30 cellular contexts compared by ENCODE assay signal in genomic region chr2:236690726-236691125, GRCh38.
DNase-seq lines count a peak whose midpoint lies in the region; ATAC-seq, FAIRE-seq and TF ChIP-seq lines count a peak whose summit lies in the region.
"Had no signal": no experiment of that assay in that cellular context is flagged by ENCODE, and none has a peak within 500 bp of the region (broad histone marks: within the 10 kb centered on the region; RNA-seq: fewer than 3 reads in every experiment).

No MANE protein-coding gene starts in this region.

- WGBS in mesendoderm (ENCODE audit: extremely low coverage, insufficient coverage, low lambda C conversion rate), result no CpG with 5 or more reads among the region's 3 CpGs
- WGBS in trophoblast cell (ENCODE audit: extremely low coverage, insufficient coverage, insufficient read length), result no CpG with 5 or more reads among the region's 3 CpGs

- no peaks in the 10 kb centered on the region for H3K27me3 ChIP-seq in bronchial epithelial cell (ENCODE audit: control insufficient read depth, insufficient read depth, low read length)
- H3K27me3 ChIP-seq in mesendoderm (ENCODE audit: insufficient read depth, low read length, poor library complexity), result no peaks in the 10 kb centered on the region
- H3K27me3 ChIP-seq in trophoblast cell (ENCODE audit: insufficient read depth, low read length), result no peaks in the 10 kb centered on the region

- no peak overlapping the region for H3K27ac Mint-ChIP-seq in activated T-cell treated with anti-CD3 and anti-CD28 coated beads, Interleukin-2, amount 50 U/mL, for 24 hours
- H3K27ac Mint-ChIP-seq in Calu3 (ENCODE audit: unreplicated experiment), result no peak overlapping the region
- H3K27ac Mint-ChIP-seq: CD4-positive, alpha-beta memory T cell had no signal

- H2BK120ac ChIP-seq in mesendoderm (ENCODE audit: low read depth, low read length) (no peak overlapping the region), trophoblast cell (ENCODE audit: insufficient read depth, low read length, poor library complexity) (peak overlapping the region; percentile 89)

- H3K4me3 ChIP-seq in bronchial epithelial cell (ENCODE audit: low read depth, low read length) (no peak overlapping the region), mesendoderm (ENCODE audit: low read length) (no peak overlapping the region), trophoblast cell (ENCODE audit: low read depth, low read length) (no peak overlapping the region)
- H3K4me3 ChIP-seq: K562, SK-N-MC had no signal

- no peak overlapping the region for H4K12ac ChIP-seq in trophoblast cell (ENCODE audit: low read depth, low read length)

- H3K9ac ChIP-seq in mesendoderm (ENCODE audit: low read length), result no peak overlapping the region
- H3K9ac ChIP-seq in trophoblast cell (ENCODE audit: low read length), result no peak overlapping the region

- no peaks in the 10 kb centered on the region for H3K4me1 Mint-ChIP-seq in activated T-cell treated with anti-CD3 and anti-CD28 coated beads, Interleukin-2, amount 50 U/mL, for 24 hours (ENCODE audit: low read depth)
- H3K4me1 Mint-ChIP-seq in Calu3 (ENCODE audit: low read depth, unreplicated experiment), result no peaks in the 10 kb centered on the region

- intact Hi-C loops in cardiac septum (cut with DNase I) (no loop called here), left ventricle myocardium superior (cut with micrococcal nuclease) (no loop called here), Calu3 (cut with micrococcal nuclease; ENCODE audit: unreplicated experiment) (no loop called here)

- BruUV-seq in Calu3 (replicated peaks; lab: Mats Ljungman, UMichigan), result no TSS peak

- no peak overlapping the region for H4K5ac ChIP-seq in mesendoderm (ENCODE audit: low read length)

- H3K9me3 ChIP-seq in trophoblast cell (ENCODE audit: insufficient read depth, low read depth, low read length), result peaks cover 1% of the 10 kb centered on the region

- no peaks in the 10 kb centered on the region for H3K9me3 Mint-ChIP-seq in activated T-cell treated with anti-CD3 and anti-CD28 coated beads, Interleukin-2, amount 50 U/mL, for 24 hours
- no peaks in the 10 kb centered on the region for H3K9me3 Mint-ChIP-seq in Calu3 (ENCODE audit: low read depth, unreplicated experiment)

- CTCF ChIA-PET in Calu3 (lab: Charles Lee), result no interaction called here

- peak overlapping the region; percentile 99 for H4K91ac ChIP-seq in trophoblast cell (ENCODE audit: low read depth, low read length)

- H2AK5ac ChIP-seq in mesendoderm (ENCODE audit: low read length) (peak overlapping the region; percentile 50), trophoblast cell (ENCODE audit: low read length) (peak overlapping the region; percentile 87)

- H3K4ac ChIP-seq in mesendoderm (ENCODE audit: low read depth, low read length) (no peak overlapping the region), trophoblast cell (ENCODE audit: low read depth, low read length) (peak overlapping the region; percentile 72)

- ATAC-seq in left ventricle myocardium superior, result no peak
- ATAC-seq: HCT116, K562 had no signal

- H3K79me2 ChIP-seq in mesendoderm (ENCODE audit: control insufficient read depth, insufficient read depth, low read length) (no peaks in the 10 kb centered on the region), trophoblast cell (ENCODE audit: control insufficient read depth, insufficient read depth, low read length, poor library complexity) (peaks cover 16% of the 10 kb centered on the region)

- H3K79me1 ChIP-seq in mesendoderm (ENCODE audit: low read length) (no peaks in the 10 kb centered on the region), trophoblast cell (ENCODE audit: low read length) (peaks cover 57% of the 10 kb centered on the region)

- H3K4me1 ChIP-seq in mesendoderm (ENCODE audit: control insufficient read depth, low read depth, low read length) (peaks cover 19% of the 10 kb centered on the region), trophoblast cell (ENCODE audit: control insufficient read depth in 1 of 2, insufficient read depth in 2 of 2, low read length in 2 of 2) (peaks cover 33 to 38% of the 10 kb centered on the region in 2 experiments)

- no peak overlapping the region for H2BK15ac ChIP-seq in mesendoderm (replicated peaks; ENCODE audit: low read depth)

- no peak overlapping the region for H3K4me2 ChIP-seq in mesendoderm (ENCODE audit: low read length)
- no peak overlapping the region for H3K4me2 ChIP-seq in trophoblast cell (ENCODE audit: low read length)

- peak overlapping the region; percentile 98 for H2BK12ac ChIP-seq in trophoblast cell (ENCODE audit: low read length)

- no peak overlapping the region for H3K4me3 Mint-ChIP-seq in activated T-cell treated with anti-CD3 and anti-CD28 coated beads, Interleukin-2, amount 50 U/mL, for 24 hours
- no peak overlapping the region for H3K4me3 Mint-ChIP-seq in Calu3 (ENCODE audit: low read depth, unreplicated experiment)
- H3K4me3 Mint-ChIP-seq: CD4-positive, alpha-beta memory T cell had no signal

- no peaks in the 10 kb centered on the region for H3K36me3 Mint-ChIP-seq in activated T-cell treated with anti-CD3 and anti-CD28 coated beads, Interleukin-2, amount 50 U/mL, for 24 hours (ENCODE audit: low read depth)
- H3K36me3 Mint-ChIP-seq in Calu3 (ENCODE audit: insufficient read depth, unreplicated experiment), result no peaks in the 10 kb centered on the region
- H3K36me3 Mint-ChIP-seq: CD4-positive, alpha-beta memory T cell had no signal

- H3K23ac ChIP-seq in mesendoderm (ENCODE audit: low read length) (peak overlapping the region; percentile 70), trophoblast cell (ENCODE audit: low read length) (no peak overlapping the region)

- no peak overlapping the region for H3K56ac ChIP-seq in mesendoderm (ENCODE audit: low read length)

- H2BK5ac ChIP-seq in mesendoderm (ENCODE audit: low read length) (no peak overlapping the region), trophoblast cell (ENCODE audit: low read depth, low read length, poor library complexity) (peak overlapping the region; percentile 88)

- H3K27ac ChIP-seq in mesendoderm (ENCODE audit: low read depth, low read length) (no peak overlapping the region), trophoblast cell (ENCODE audit: low read depth, low read length) (no peak overlapping the region)
- H3K27ac ChIP-seq: SK-N-MC had no signal

- peak overlapping the region; percentile 77 for H3K14ac ChIP-seq in trophoblast cell (ENCODE audit: low read length)

- H4K8ac ChIP-seq in mesendoderm (ENCODE audit: low read depth, low read length) (no peak overlapping the region), trophoblast cell (ENCODE audit: low read depth, low read length) (peak overlapping the region; percentile 51)

- H3K36me3 ChIP-seq in bronchial epithelial cell (ENCODE audit: control insufficient read depth, insufficient read depth, low read length) (no peaks in the 10 kb centered on the region), mesendoderm (ENCODE audit: control insufficient read depth, insufficient read depth, low read length) (no peaks in the 10 kb centered on the region), trophoblast cell (ENCODE audit: control insufficient read depth in 1 of 2, insufficient read depth in 2 of 2, low read length in 2 of 2) (no peaks in the 10 kb centered on the region)

- H3K27me3 Mint-ChIP-seq in activated T-cell treated with anti-CD3 and anti-CD28 coated beads, Interleukin-2, amount 50 U/mL, for 24 hours, result peaks cover 51% of the 10 kb centered on the region
- H3K27me3 Mint-ChIP-seq in Calu3 (ENCODE audit: unreplicated experiment), result peaks cover 71% of the 10 kb centered on the region

- DNase-seq in cardiac septum (ENCODE audit: low spot score) (peak; percentile 7), left ventricle myocardium superior (no peak), bronchial epithelial cell (ENCODE audit: low read depth) (no peak), mesendoderm (no peak), trophoblast cell (no peak), Calu3 (no peak)
- DNase-seq in effector CD4-positive, alpha-beta T cell, result no peak
- no peak for DNase-seq in activated T-cell treated with anti-CD3 and anti-CD28 coated beads, Interleukin-2, amount 50 U/mL, for 24 hours
- DNase-seq: C1 segment of cervical spinal cord; CD4-positive, alpha-beta memory T cell; COR-L47; DMS 273 treated with DMSO at 0.1 percent for 48 hours; DMS79; GF-D8; Kasumi-1; MV-4-11; NCI-H1105; NCI-H1436 treated with DMSO at 0.1 percent for 48 hours; NCI-H187 treated with DMSO at 0.1 percent for 48 hours; NCI-H2107; NCI-H446 treated with DMSO at 0.1 percent for 48 hours; NCI-H526; RPMI8226; SHP77 treated with DMSO at 0.1 percent for 48 hours; SW 1271 had no signal

- TF ChIP-seq CTCF in bronchial epithelial cell (IDR thresholded peaks at IDR 0.05; ENCODE audit: insufficient read depth, low read length, severe bottlenecking), result no peak
- TF ChIP-seq CTCF in Calu3 (IDR thresholded peaks at IDR 0.05; ENCODE audit: unreplicated experiment), result no peak

- H3K18ac ChIP-seq in mesendoderm (ENCODE audit: low read length) (peak overlapping the region; percentile 2), trophoblast cell (ENCODE audit: low read length) (peak overlapping the region; percentile 73)

- H2AFZ ChIP-seq in trophoblast cell (ENCODE audit: insufficient read depth, low read length, poor library complexity), result no peak overlapping the region

- peak; percentile 36 for FAIRE-seq in bronchial epithelial cell (lab: Jason Lieb, UNC)
- FAIRE-seq: GM12891, HTR-8/SVneo, K562 had no signal
